24 cellular contexts compared by ENCODE assay signal in the genomic region with DNA sequence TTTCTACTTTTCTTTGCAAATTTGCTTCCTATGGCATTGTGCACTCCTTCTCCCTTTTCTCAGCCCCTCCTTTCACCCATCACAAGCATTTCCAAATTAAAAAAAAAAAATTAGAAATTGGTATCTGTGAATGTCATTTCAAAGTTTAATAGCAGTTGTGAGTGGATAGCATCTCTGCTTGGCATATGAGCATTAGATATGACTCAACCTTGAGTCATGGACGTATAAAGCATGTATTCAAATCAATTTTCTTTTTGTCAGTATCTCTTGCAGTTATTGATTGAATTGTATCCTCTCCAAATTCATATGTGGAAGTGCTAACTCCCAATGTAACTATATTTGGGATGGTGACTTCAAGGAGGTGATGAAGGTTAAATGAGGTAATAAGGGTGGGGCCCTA.
"Had no signal": no experiment of that assay in that cellular context is flagged by ENCODE, and none has a peak within 500 bp of the region (broad histone marks: within the 10 kb centered on the region; RNA-seq: fewer than 3 reads in every experiment).

No MANE protein-coding gene starts in this region.

- H2AFZ ChIP-seq: neural progenitor cell had no signal

- H3K27me3 ChIP-seq: breast epithelium, esophagus muscularis mucosa, neural progenitor cell, ovary, tibial artery had no signal

- H3K27ac ChIP-seq: breast epithelium, esophagus muscularis mucosa, neural progenitor cell, ovary, psoas muscle, tibial artery had no signal

- H3K36me3 ChIP-seq: breast epithelium, esophagus muscularis mucosa, neural progenitor cell, ovary, tibial artery had no signal

- DNase-seq: activated CD4-positive, alpha-beta T cell treated with anti-CD3 and anti-CD28 coated beads, Interleukin-2, amount 10 ng/mL, durations not matched to agents 7 days and 5 days; activated CD4-positive, CD25-positive, alpha-beta regulatory T cell; activated CD8-positive, alpha-beta T cell treated with anti-CD3 and anti-CD28 coated beads, Interleukin-2, amount 10 ng/mL, durations not matched to agents 7 days and 5 days; activated effector memory CD4-positive, alpha-beta T cell treated with anti-CD3 and anti-CD28 coated beads, Interleukin-2, amount 50 U/mL, for 16 hours; activated T-cell treated with anti-CD3 and anti-CD28 coated beads, Interleukin-2, amount 50 U/mL, for 48 hours; cerebellar nuclear complex; cortex of kidney; effector CD4-positive, alpha-beta T cell; hypothalamus; kidney glomerular epithelial cell; left ventricle myocardium superior; mesenchymal stem cell; mucosa of descending colon; naive B cell; ovary; psoas muscle; right cardiac atrium; stimulated activated CD4-positive, alpha-beta T cell treated with anti-CD3 and anti-CD28 coated beads, Interleukin-2, amount 100 ng/mL, for 24 hours; stimulated activated naive CD4-positive, alpha-beta T cell treated with Interleukin-2 at 50 U/mL for 16 hours; T1000; tibial artery had no signal

- H3K9ac ChIP-seq: neural progenitor cell had no signal

- H3K4me2 ChIP-seq: neural progenitor cell had no signal

- H3K4me1 ChIP-seq: breast epithelium, esophagus muscularis mucosa, neural progenitor cell, psoas muscle, tibial artery had no signal

- H3K9me3 ChIP-seq: breast epithelium, esophagus muscularis mucosa, mucosa of descending colon, ovary, psoas muscle, tibial artery had no signal

- H3K4me3 ChIP-seq: breast epithelium, esophagus muscularis mucosa, mucosa of descending colon, neural progenitor cell, ovary, psoas muscle, tibial artery had no signal

- ATAC-seq: activated CD8-positive, alpha-beta T cell treated with anti-CD3 and anti-CD28 coated beads, Interleukin-2, amount 10 ng/mL, durations not matched to agents 7 days and 5 days; left ventricle myocardium superior; mucosa of descending colon; psoas muscle; right cardiac atrium had no signal
